ENCODE assay signal across 12 cellular contexts in genomic region chr19:49520705-49521319, GRCh38. TPM values are rescaled to one million over a fixed set of nuclear protein-coding genes. Genes with fewer than 3 reads are reported as not detected.
DNase-seq lines count a peak whose midpoint lies in the region; ATAC-seq, FAIRE-seq and TF ChIP-seq lines count a peak whose summit lies in the region.
"Had no signal": no experiment of that assay in that cellular context is flagged by ENCODE, and none has a peak within 500 bp of the region (broad histone marks: within the 10 kb centered on the region; RNA-seq: fewer than 3 reads in every experiment).

No MANE protein-coding gene starts in this region.

- H3K4me1 ChIP-seq in adrenal gland (replicated peaks in 1 of 2), result no peaks in the 10 kb centered on the region
- H3K4me1 ChIP-seq in pancreas, result no peaks in the 10 kb centered on the region

- peak overlapping the region in 2 of 5 donors; percentile 52 to 77 for H3K27ac ChIP-seq in adrenal gland
- H3K27ac ChIP-seq in pancreas, result no peak overlapping the region

- H3K27me3 ChIP-seq in adrenal gland, result no peaks in the 10 kb centered on the region
- H3K27me3 ChIP-seq in pancreas, result no peaks in the 10 kb centered on the region

- no peak for TF ChIP-seq POLR2A in adrenal gland (IDR thresholded peaks at IDR 0.05)

- H3K27me3 Mint-ChIP-seq in activated T-cell treated with anti-CD3 and anti-CD28 coated beads, Interleukin-2, amount 50 U/mL, for 24 hours, result no peaks in the 10 kb centered on the region

- H3K9me3 ChIP-seq in adrenal gland (replicated peaks in 1 of 3) (no peaks in the 10 kb centered on the region), pancreas (no peaks in the 10 kb centered on the region)

- peak in 3 of 4 donors; percentile 50 to 71 (median 55) for ATAC-seq in pancreas
- ATAC-seq: GM12878 had no signal

- H3K4me3 Mint-ChIP-seq in activated T-cell treated with anti-CD3 and anti-CD28 coated beads, Interleukin-2, amount 50 U/mL, for 24 hours, result no peak overlapping the region
- H3K4me3 Mint-ChIP-seq: nephron progenitor cell had no signal

- TF ChIP-seq CTCF in adrenal gland (IDR thresholded peaks at IDR 0.05) (no peak), pancreas (IDR thresholded peaks at IDR 0.05) (no peak)

- WGBS in adrenal gland, 4 donors, result 78 to 83% (median 81%) methylated on average over 13 of the region's 13 CpGs
- 85 to 94% methylated on average over 13 of the region's 13 CpGs for WGBS in pancreas, 2 donors

- H3K4me1 Mint-ChIP-seq in activated T-cell treated with anti-CD3 and anti-CD28 coated beads, Interleukin-2, amount 50 U/mL, for 24 hours (ENCODE audit: low read depth), result peaks cover 4% of the 10 kb centered on the region

- H3K36me3 ChIP-seq in adrenal gland (replicated peaks in 1 of 2), result peaks cover 0 to 8% of the 10 kb centered on the region in 2 donors
- no peaks in the 10 kb centered on the region for H3K36me3 ChIP-seq in pancreas

- H3K27ac Mint-ChIP-seq in activated T-cell treated with anti-CD3 and anti-CD28 coated beads, Interleukin-2, amount 50 U/mL, for 24 hours, result no peak overlapping the region
- H3K27ac Mint-ChIP-seq: nephron progenitor cell had no signal

- DNase-seq in adrenal gland, result peak in 6 of 7 donors; percentile 43 to 74 (median 64)
- DNase-seq in pancreas, result no peak
- DNase-seq in NCI-H1436 treated with DMSO at 0.1 percent for 48 hours (lab: John Stamatoyannopoulos, UW), result no peak
- DNase-seq in activated T-cell treated with anti-CD3 and anti-CD28 coated beads, Interleukin-2, amount 50 U/mL, for 24 hours, result no peak
- DNase-seq: activated T-cell treated with anti-CD3 and anti-CD28 coated beads for 4 hours; AML-193; DMS79; effector CD8-positive, alpha-beta T cell; NCI-H2029 treated with DMSO at 0.1 percent for 48 hours; nephron progenitor cell; NK-92 treated with Interleukin-12 subunit alpha and Interleukin-12 subunit beta, amount 100 ng/mL, for 24 hours had no signal

- H3K36me3 Mint-ChIP-seq in activated T-cell treated with anti-CD3 and anti-CD28 coated beads, Interleukin-2, amount 50 U/mL, for 24 hours (ENCODE audit: low read depth), result no peaks in the 10 kb centered on the region

- H3K4me3 ChIP-seq in adrenal gland (no peak overlapping the region), pancreas (no peak overlapping the region)
- H3K4me3 ChIP-seq: GM12878 had no signal

- no peaks in the 10 kb centered on the region for H3K9me3 Mint-ChIP-seq in activated T-cell treated with anti-CD3 and anti-CD28 coated beads, Interleukin-2, amount 50 U/mL, for 24 hours
- H3K9me3 Mint-ChIP-seq: nephron progenitor cell had no signal

- intact Hi-C loops in adrenal gland (cut with DNase I), result no loop called here
- intact Hi-C loops in pancreas (cut with DNase I), result no loop called here

- no peak for FAIRE-seq in pancreas (lab: Jason Lieb, UNC)
- FAIRE-seq: GM12878 had no signal

RNA-seq across cellular contexts. Expression of gene RCN3, which starts 7.0 kb away (rescaled TPM):
- total RNA-seq in adrenal gland (10 to 100 TPM; 15.9 to 56.4 (median 36.2) TPM), pancreas (10 to 100 TPM in 1 of 6 donors, 1 to 10 TPM in 5; 1.6 to 16.5 (median 4.8) TPM)
- polyA plus RNA-seq in adrenal gland (100 to 1,000 TPM in 2 of 3 donors, 1 to 10 TPM in 1; 9.3 to 232 (median 120) TPM), pancreas (10 to 100 TPM; 38.7 to 41.5 TPM)

RNA-seq across cellular contexts. Expression of gene FCGRT, which starts 8.4 kb away (rescaled TPM):
- 100 to 1,000 TPM; 223 to 505 (median 364) TPM for total RNA-seq in adrenal gland
- polyA plus RNA-seq in adrenal gland, result 100 to 1,000 TPM in 2 of 3 donors, 10 to 100 TPM in 1; 90.2 to 253 (median 218) TPM
- total RNA-seq in pancreas, result 100 to 1,000 TPM in 1 of 6 donors, 10 to 100 TPM in 5; 48.4 to 105 (median 66.3) TPM
- polyA plus RNA-seq in pancreas, result 10 to 100 TPM; 74.5 to 87.8 TPM

RNA-seq across cellular contexts. Expression of gene RPS11, which starts 24.6 kb away (rescaled TPM):
- 1,000 to 10,000 TPM; 1,528 to 3,971 (median 2,289) TPM for total RNA-seq in adrenal gland
- 1,000 to 10,000 TPM; 2,684 to 4,591 (median 2,733) TPM for polyA plus RNA-seq in adrenal gland
- 1,000 to 10,000 TPM in 4 of 6 donors, 100 to 1,000 TPM in 2; 765 to 1,427 (median 1,126) TPM for total RNA-seq in pancreas
- 1,000 to 10,000 TPM; 2,346 to 2,426 TPM for polyA plus RNA-seq in pancreas

RNA-seq across cellular contexts. Expression of gene RPL13A, which starts 33.4 kb away (rescaled TPM):
- total RNA-seq in adrenal gland (1,000 to 10,000 TPM; 2,402 to 3,504 (median 2,561) TPM), pancreas (1,000 to 10,000 TPM; 1,459 to 2,866 (median 2,217) TPM)
- polyA plus RNA-seq in adrenal gland (1,000 to 10,000 TPM; 1,750 to 2,828 (median 2,567) TPM), pancreas (1,000 to 10,000 TPM; 1,585 to 1,842 TPM)

RNA-seq across cellular contexts. Expression of gene FLT3LG, which starts 46.8 kb away (rescaled TPM):
- total RNA-seq in adrenal gland, result 10 to 100 TPM in 3 of 8 donors, 1 to 10 TPM in 5; 4.9 to 10.6 (median 8.7) TPM
- polyA plus RNA-seq in adrenal gland, result 10 to 100 TPM in 2 of 3 donors, 1 to 10 TPM in 1; 1.8 to 33.8 (median 24.7) TPM
- total RNA-seq in pancreas, result 1 to 10 TPM in 5 of 6 donors, under 1 TPM in 1; 0.79 to 3.7 (median 1.8) TPM
- polyA plus RNA-seq in pancreas, result 1 to 10 TPM; 7.1 to 8.4 TPM

Comparison
In these comparisons a context has a peak if more than half of its experiments do, and no peak if none do; other contexts are left out.
1. DNase-seq: peak in adrenal gland (6 of 7); none in pancreas (0 of 6), NCI-H1436 treated with DMSO at 0.1 percent for 48 hours (single experiment) and activated T-cell treated with anti-CD3 and anti-CD28 coated beads, Interleukin-2, amount 50 U/mL, for 24 hours (single experiment).